ENCODE assay signal across 22 cellular contexts in the genomic region with DNA sequence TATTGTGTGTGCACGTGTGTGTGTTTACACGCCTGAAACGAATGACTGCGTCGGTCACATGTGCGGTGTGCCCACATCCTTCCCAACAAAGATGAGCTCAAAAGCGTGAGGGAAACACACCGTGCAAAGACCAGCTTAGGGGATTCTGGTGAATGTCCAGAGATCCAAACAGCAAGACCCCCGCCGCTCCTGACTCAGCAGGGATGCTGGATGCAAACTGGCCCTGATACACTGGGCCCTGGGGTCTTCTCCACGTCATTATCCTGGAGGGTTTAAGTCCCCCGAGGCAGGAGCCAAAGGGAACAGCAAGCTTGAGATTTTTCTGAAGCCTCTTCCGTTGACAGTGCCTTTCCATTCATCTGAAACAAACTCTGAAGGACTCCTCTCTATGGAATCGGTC. TPM values are rescaled to one million over a fixed set of nuclear protein-coding genes. Genes with fewer than 3 reads are reported as not detected.
DNase-seq lines count a peak whose midpoint lies in the region; ATAC-seq, FAIRE-seq and TF ChIP-seq lines count a peak whose summit lies in the region.
"Had no signal": no experiment of that assay in that cellular context is flagged by ENCODE, and none has a peak within 500 bp of the region (broad histone marks: within the 10 kb centered on the region; RNA-seq: fewer than 3 reads in every experiment).

No MANE protein-coding gene starts in this region.

- no peaks in the 10 kb centered on the region for H3K27me3 ChIP-seq in bronchial epithelial cell (ENCODE audit: control insufficient read depth, insufficient read depth, low read length)
- H3K27me3 ChIP-seq in lower lobe of right lung (ENCODE audit: low read depth), result no peaks in the 10 kb centered on the region
- H3K27me3 ChIP-seq in vagina, result no peaks in the 10 kb centered on the region

- H3K9me3 ChIP-seq in lower lobe of right lung, result no peaks in the 10 kb centered on the region
- no peaks in the 10 kb centered on the region for H3K9me3 ChIP-seq in vagina

- no peak for TF ChIP-seq POLR2A in vagina (IDR thresholded peaks at IDR 0.05)

- peak; percentile 44 for DNase-seq in activated effector memory CD4-positive, alpha-beta T cell treated with anti-CD3 and anti-CD28 coated beads, Interleukin-2, amount 50 U/mL, for 16 hours
- DNase-seq in activated effector memory CD4-positive, alpha-beta T cell treated with Interleukin-2 at 50 U/mL for 16 hours, result no peak
- DNase-seq in bronchial epithelial cell (ENCODE audit: low read depth) (no peak), lower lobe of right lung (peak; percentile 24), urothelium cell line (ENCODE audit: low spot score) (no peak), vagina (ENCODE audit: extremely low spot score in 2 of 2) (no peak), dedifferentiated amniotic fluid mesenchymal stem cell (ENCODE audit: extremely low spot score) (no peak), omental fat pad (ENCODE audit: low spot score) (no peak)
- DNase-seq: 8988T; CD4-positive, CD25-positive, alpha-beta regulatory T cell; COR-L47; EL; KBM-7; NCI-H1105; NCI-H2081; NCI-H446 treated with DMSO at 0.1 percent for 48 hours; SHP77 had no signal

- H3K36me3 ChIP-seq in bronchial epithelial cell (ENCODE audit: control insufficient read depth, insufficient read depth, low read length), result peaks cover 6% of the 10 kb centered on the region
- peaks cover 11% of the 10 kb centered on the region for H3K36me3 ChIP-seq in lower lobe of right lung
- H3K36me3 ChIP-seq in vagina, result peaks cover 0 to 9% of the 10 kb centered on the region in 2 donors

- TF ChIP-seq CTCF in bronchial epithelial cell (IDR thresholded peaks at IDR 0.05; ENCODE audit: insufficient read depth, low read length, severe bottlenecking) (no peak), lower lobe of right lung (IDR thresholded peaks at IDR 0.05) (no peak), vagina (IDR thresholded peaks at IDR 0.05) (no peak), omental fat pad (IDR thresholded peaks at IDR 0.05) (no peak)

- H3K4me3 ChIP-seq in bronchial epithelial cell (ENCODE audit: low read depth, low read length) (no peak overlapping the region), lower lobe of right lung (no peak overlapping the region), vagina (no peak overlapping the region)
- H3K4me3 ChIP-seq: GM23338 had no signal

- H3K27ac ChIP-seq in lower lobe of right lung (no peak overlapping the region), vagina (no peak overlapping the region)

- no peak for ATAC-seq in lower lobe of right lung
- no peak for ATAC-seq in omental fat pad (ENCODE audit: low FRiP score)
- ATAC-seq: GM23338 had no signal

- intact Hi-C loops in lower lobe of right lung (cut with DNase I), result no loop called here
- intact Hi-C loops in vagina (cut with DNase I), result no loop called here

- FAIRE-seq in bronchial epithelial cell (lab: Jason Lieb, UNC), result peak; percentile 86
- FAIRE-seq in urothelium cell line (lab: Jason Lieb, UNC), result peak; percentile 13
- FAIRE-seq: GM12891, GM18507, RCC 7860 had no signal

- H3K4me1 ChIP-seq in lower lobe of right lung (no peaks in the 10 kb centered on the region), vagina (peaks cover 19% of the 10 kb centered on the region)

RNA-seq across cellular contexts. Expression of a gene that starts 59.2 kb away (rescaled TPM):
- total RNA-seq in bronchial epithelial cell (23.7 and 33.2 TPM in 2 replicates), lower lobe of right lung (24.7 TPM), vagina (18.2 TPM), omental fat pad (10 to 100 TPM; 46.1 to 97.9 (median 65.3) TPM)

RNA-seq across cellular contexts. Expression of a gene that starts 60.0 kb away (rescaled TPM):
- total RNA-seq in bronchial epithelial cell (0.79 and 1.7 TPM in 2 replicates), lower lobe of right lung (14.1 TPM), vagina (9.3 TPM), omental fat pad (1 to 10 TPM; 3.5 to 8.8 (median 5.3) TPM)
- total RNA-seq: OCI-LY7 had no signal

Comparison
In these comparisons a context has a peak if more than half of its experiments do, and no peak if none do; other contexts are left out.
1. DNase-seq: peak in activated effector memory CD4-positive, alpha-beta T cell treated with anti-CD3 and anti-CD28 coated beads, Interleukin-2, amount 50 U/mL, for 16 hours (single experiment) and lower lobe of right lung (single experiment); none in activated effector memory CD4-positive, alpha-beta T cell treated with Interleukin-2 at 50 U/mL for 16 hours (single experiment), bronchial epithelial cell (single experiment), urothelium cell line (single experiment), vagina (0 of 2), dedifferentiated amniotic fluid mesenchymal stem cell (single experiment) and omental fat pad (single experiment).